ENCODE assay signal across 8 cellular contexts in the genomic region with DNA sequence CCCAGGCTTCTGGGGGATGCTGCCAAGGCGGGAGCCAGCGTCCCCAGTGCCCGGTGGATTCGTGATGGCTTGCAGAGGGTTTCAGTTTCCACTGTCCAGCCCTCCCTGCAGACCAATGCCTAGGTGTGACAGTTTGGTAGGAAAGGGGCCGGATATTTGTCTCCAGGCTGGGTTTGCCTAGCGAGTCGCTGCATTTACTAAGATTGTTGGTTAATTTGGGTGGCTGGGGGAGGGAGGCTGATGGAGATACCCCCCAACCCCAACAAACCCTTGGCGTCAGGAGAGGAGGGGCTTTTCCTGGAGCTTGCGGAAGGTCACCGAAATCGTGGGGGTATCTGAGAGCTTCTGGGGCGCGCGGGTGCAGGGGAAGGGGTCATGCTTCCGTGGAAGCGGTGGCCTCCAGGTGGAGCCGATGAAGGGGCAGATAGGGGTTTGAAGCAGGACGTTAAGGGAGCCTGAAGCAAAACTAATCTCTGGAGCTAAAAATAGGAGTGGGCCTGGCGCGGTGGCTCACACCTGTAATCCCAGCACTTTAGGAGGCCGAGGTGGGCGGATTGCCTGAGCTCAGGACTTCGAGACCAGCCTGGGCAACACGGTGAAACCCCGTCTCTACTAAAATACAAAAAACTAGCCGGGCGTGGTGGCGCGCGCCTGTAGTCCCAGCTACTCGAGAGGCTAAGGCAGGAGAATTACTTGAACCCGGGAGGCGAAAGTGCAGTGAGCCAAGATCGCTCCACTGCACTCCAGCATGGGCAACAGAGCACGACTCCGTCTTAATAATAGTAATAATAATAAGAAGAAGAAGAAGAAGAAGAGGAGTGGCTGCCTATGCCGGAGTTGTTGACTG. TPM values are rescaled to one million over a fixed set of nuclear protein-coding genes. Genes with fewer than 3 reads are reported as not detected.
A peak's percentile ranks its signal among the peaks of the same experiment; 100 is the strongest.
DNase-seq lines count a peak whose midpoint lies in the region; ATAC-seq and TF ChIP-seq lines count a peak whose summit lies in the region.

No MANE protein-coding gene starts in this region.

- no peaks in the 10 kb centered on the region for H3K27me3 ChIP-seq in effector memory CD4-positive, alpha-beta T cell (replicated peaks; ENCODE audit: control insufficient read depth, insufficient read depth, low read length, poor library complexity, severe bottlenecking)
- H3K27me3 ChIP-seq in naive thymus-derived CD4-positive, alpha-beta T cell (ENCODE audit: control insufficient read depth in 2 of 2, insufficient read depth in 2 of 2, low read length in 2 of 2), result peaks cover 3 to 7% of the 10 kb centered on the region in 2 donors

- CTCF ChIA-PET in naive thymus-derived CD4-positive, alpha-beta T cell (lab: Charles Lee), result no interaction called here

- H3K4me3 Mint-ChIP-seq in IgD-negative memory B cell, result peak overlapping the region; percentile 74 to 80 (median 78)
- peak overlapping the region; percentile 45 to 86 (median 60) for H3K4me3 Mint-ChIP-seq in naive thymus-derived CD4-positive, alpha-beta T cell

- H3K9me3 Mint-ChIP-seq in IgD-negative memory B cell, result no peaks in the 10 kb centered on the region
- no peaks in the 10 kb centered on the region for H3K9me3 Mint-ChIP-seq in naive thymus-derived CD4-positive, alpha-beta T cell

- peaks cover 13 to 25% (median 16%) of the 10 kb centered on the region in 3 donors for H3K4me1 Mint-ChIP-seq in IgD-negative memory B cell
- H3K4me1 Mint-ChIP-seq in naive thymus-derived CD4-positive, alpha-beta T cell, result peaks cover 0 to 13% (median 11%) of the 10 kb centered on the region in 7 donors

- TF ChIP-seq CTCF in AG09309 (IDR thresholded peaks at IDR 0.05; ENCODE audit: control insufficient read depth, insufficient read depth, low read depth, low read length, missing control alignments), result no peak

- no peaks in the 10 kb centered on the region for H3K36me3 ChIP-seq in effector memory CD4-positive, alpha-beta T cell (ENCODE audit: control insufficient read depth, insufficient read depth, low read length)
- no peaks in the 10 kb centered on the region for H3K36me3 ChIP-seq in naive thymus-derived CD4-positive, alpha-beta T cell (ENCODE audit: control insufficient read depth in 2 of 3, insufficient read depth in 3 of 3, low read length in 3 of 3)

- intact Hi-C loops in naive thymus-derived CD4-positive, alpha-beta T cell (cut with micrococcal nuclease), result loop anchor here in 1 of 2 donors (10.0 kb wide), 1 partner anchor 284 kb away; the partner anchor contains the start of gene TRAF3

- H3K4me3 ChIP-seq in AG09309 (ENCODE audit: control insufficient read depth, low read depth, low read length), result peak overlapping the region; percentile 93
- H3K4me3 ChIP-seq in effector memory CD4-positive, alpha-beta T cell (ENCODE audit: insufficient read depth, low read depth, low read length, poor library complexity, severe bottlenecking), result peak overlapping the region; percentile 38
- peak overlapping the region; percentile 39 for H3K4me3 ChIP-seq in naive thymus-derived CD4-positive, alpha-beta T cell (ENCODE audit: low read length)

- no peaks in the 10 kb centered on the region for H3K9me3 ChIP-seq in effector memory CD4-positive, alpha-beta T cell (ENCODE audit: control insufficient read depth, low read length)
- H3K9me3 ChIP-seq in naive thymus-derived CD4-positive, alpha-beta T cell (ENCODE audit: control insufficient read depth in 2 of 3, low read length in 3 of 3), result no peaks in the 10 kb centered on the region

- no peaks in the 10 kb centered on the region for H3K27me3 Mint-ChIP-seq in IgD-negative memory B cell
- peaks cover 10 to 67% (median 14%) of the 10 kb centered on the region in 5 donors for H3K27me3 Mint-ChIP-seq in naive thymus-derived CD4-positive, alpha-beta T cell

- no peak for DNase-seq in AG09309 (ENCODE audit: low read depth)
- DNase-seq in effector memory CD4-positive, alpha-beta T cell, result no peak
- DNase-seq in naive thymus-derived CD4-positive, alpha-beta T cell, result no peak
- DNase-seq in MV-4-11 (lab: John Stamatoyannopoulos, UW), result no peak
- DNase-seq in DMS53 treated with DMSO at 0.1 percent for 48 hours (lab: John Stamatoyannopoulos, UW; ENCODE audit: unreplicated experiment), result no peak
- no peak for DNase-seq in GF-D8 (lab: John Stamatoyannopoulos, UW)
- DNase-seq in amygdala (lab: John Stamatoyannopoulos, UW), result no peak

- no peak overlapping the region for H3K27ac ChIP-seq in effector memory CD4-positive, alpha-beta T cell (ENCODE audit: insufficient read depth, low read length, poor library complexity, severe bottlenecking)
- H3K27ac ChIP-seq in naive thymus-derived CD4-positive, alpha-beta T cell (ENCODE audit: low read depth, low read length), result no peak overlapping the region

- ATAC-seq in naive thymus-derived CD4-positive, alpha-beta T cell, result no peak

- H3K36me3 Mint-ChIP-seq in IgD-negative memory B cell, result no peaks in the 10 kb centered on the region
- H3K36me3 Mint-ChIP-seq in naive thymus-derived CD4-positive, alpha-beta T cell, result no peaks in the 10 kb centered on the region

- H3K27ac Mint-ChIP-seq in IgD-negative memory B cell, result peak overlapping the region; percentile 22 to 81 (median 53)
- peak overlapping the region in 1 of 9 donors; percentile 15 for H3K27ac Mint-ChIP-seq in naive thymus-derived CD4-positive, alpha-beta T cell

- POLR2A ChIA-PET in naive thymus-derived CD4-positive, alpha-beta T cell (lab: Charles Lee), result no interaction called here

- H3K4me1 ChIP-seq in effector memory CD4-positive, alpha-beta T cell (ENCODE audit: control insufficient read depth, insufficient read depth, low read length, poor library complexity, severe bottlenecking), result peaks cover 6% of the 10 kb centered on the region
- H3K4me1 ChIP-seq in naive thymus-derived CD4-positive, alpha-beta T cell (ENCODE audit: control insufficient read depth in 2 of 2, insufficient read depth in 2 of 2, low read length in 2 of 2), result no peaks in the 10 kb centered on the region

RNA-seq across cellular contexts. Expression of gene CDC42BPB, which starts 1.1 kb away (rescaled TPM):
- 1.2 TPM for polyA plus RNA-seq in IgD-negative memory B cell
- 10 to 100 TPM in 1 of 5 experiments, 1 to 10 TPM in 3, under 1 TPM in 1; 0.87 to 16.0 (median 5.5) TPM for total RNA-seq in naive thymus-derived CD4-positive, alpha-beta T cell
- polyA plus RNA-seq in naive thymus-derived CD4-positive, alpha-beta T cell, result under 1 TPM; 0.34 to 0.43 TPM

RNA-seq across cellular contexts. Expression of gene LBHD2, which starts 25.6 kb away (rescaled TPM):
- not detected for polyA plus RNA-seq in IgD-negative memory B cell
- not detected for total RNA-seq in naive thymus-derived CD4-positive, alpha-beta T cell
- polyA plus RNA-seq in naive thymus-derived CD4-positive, alpha-beta T cell, result not detected

RNA-seq across cellular contexts. Expression of gene EXOC3L4, which starts 36.1 kb away (rescaled TPM):
- polyA plus RNA-seq in IgD-negative memory B cell, result not detected
- not detected for total RNA-seq in naive thymus-derived CD4-positive, alpha-beta T cell
- polyA plus RNA-seq in naive thymus-derived CD4-positive, alpha-beta T cell, result not detected

Comparison
In these comparisons a context has a peak if more than half of its experiments do, and no peak if none do; other contexts are left out.
1. H3K4me3 ChIP-seq: peak in every context shown above with its lines; median percentile 93 in AG09309; 39 in naive thymus-derived CD4-positive, alpha-beta T cell; 38 in effector memory CD4-positive, alpha-beta T cell.